Comparison of ENCODE assay signal across 7 cellular contexts in the genomic region with DNA sequence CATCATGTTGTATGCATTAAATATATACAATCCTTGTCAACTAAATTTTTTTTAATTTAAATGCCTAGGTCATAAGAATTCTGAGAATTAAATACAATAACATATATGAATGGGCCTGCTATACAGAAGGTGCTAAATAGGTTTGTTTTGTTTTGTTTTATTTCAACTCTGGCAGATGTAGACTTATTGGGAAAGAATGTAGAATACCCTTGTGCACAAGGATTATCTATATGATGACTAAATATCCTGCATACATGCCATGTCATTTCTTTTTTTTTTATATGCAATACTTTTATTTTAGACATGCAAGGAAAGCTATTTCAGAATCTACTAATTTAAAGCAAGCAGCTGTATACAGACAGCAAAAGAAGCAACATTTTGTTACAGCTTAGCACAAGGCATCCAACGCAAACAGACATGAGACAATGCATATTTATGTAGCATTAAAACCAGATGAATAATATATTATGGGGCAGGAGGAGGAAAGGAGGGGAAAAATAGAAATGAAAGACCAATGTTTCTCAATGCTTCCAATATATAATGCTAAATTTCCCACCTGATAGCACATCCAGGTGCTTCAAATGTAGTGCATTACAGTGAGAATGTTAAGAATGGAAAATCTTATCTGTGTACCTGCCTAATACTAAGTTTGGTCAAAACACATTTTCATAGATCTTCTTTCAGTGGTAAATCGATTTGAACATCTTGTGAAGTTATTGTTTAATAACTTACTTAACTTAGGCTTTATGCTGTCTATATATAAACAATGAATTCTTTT. TPM values are rescaled to one million over a fixed set of nuclear protein-coding genes. Genes with fewer than 3 reads are reported as not detected.
"Had no signal": no experiment of that assay in that cellular context is flagged by ENCODE, and none has a peak within 500 bp of the region (broad histone marks: within the 10 kb centered on the region; RNA-seq: fewer than 3 reads in every experiment).

No MANE protein-coding gene starts in this region.

RNA-seq across cellular contexts. Expression of a gene that starts 50.6 kb away (rescaled TPM):
- total RNA-seq: epithelial cell of proximal tubule, fibroblast of lung, fibroblast of villous mesenchyme, mononuclear cell had no signal
- polyA plus RNA-seq: fibroblast of lung, immature natural killer cell, keratinocyte, neural cell had no signal
